In genomic region chr19:4580021-4580901, GRCh38 we compare ENCODE assay signal across 1 cellular context.
TF ChIP-seq lines count a peak whose summit lies in the region.

No MANE protein-coding gene starts in this region.

TF ChIP-seq in GM12878, 131 proteins besides CTCF, POLR2A, EP300 and RAD21:
- TF ChIP-seq, protein P1, sequence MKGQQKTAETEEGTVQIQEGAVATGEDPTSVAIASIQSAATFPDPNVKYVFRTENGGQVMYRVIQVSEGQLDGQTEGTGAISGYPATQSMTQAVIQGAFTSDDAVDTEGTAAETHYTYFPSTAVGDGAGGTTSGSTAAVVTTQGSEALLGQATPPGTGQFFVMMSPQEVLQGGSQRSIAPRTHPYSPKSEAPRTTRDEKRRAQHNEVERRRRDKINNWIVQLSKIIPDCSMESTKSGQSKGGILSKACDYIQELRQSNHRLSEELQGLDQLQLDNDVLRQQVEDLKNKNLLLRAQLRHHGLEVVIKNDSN (IDR thresholded peaks at IDR 0.05; ENCODE audit: borderline replicate concordance, extremely low read length, insufficient read depth, low read depth, low read length) = peak; percentile 24
- TF ChIP-seq EED (IDR thresholded peaks at IDR 0.05; ENCODE audit: low read depth) = no peak
- TF ChIP-seq CHD1 (IDR thresholded peaks at IDR 0.05; ENCODE audit: low read depth, low read length) = no peak
